25 cellular contexts compared by ENCODE assay signal in the genomic region with DNA sequence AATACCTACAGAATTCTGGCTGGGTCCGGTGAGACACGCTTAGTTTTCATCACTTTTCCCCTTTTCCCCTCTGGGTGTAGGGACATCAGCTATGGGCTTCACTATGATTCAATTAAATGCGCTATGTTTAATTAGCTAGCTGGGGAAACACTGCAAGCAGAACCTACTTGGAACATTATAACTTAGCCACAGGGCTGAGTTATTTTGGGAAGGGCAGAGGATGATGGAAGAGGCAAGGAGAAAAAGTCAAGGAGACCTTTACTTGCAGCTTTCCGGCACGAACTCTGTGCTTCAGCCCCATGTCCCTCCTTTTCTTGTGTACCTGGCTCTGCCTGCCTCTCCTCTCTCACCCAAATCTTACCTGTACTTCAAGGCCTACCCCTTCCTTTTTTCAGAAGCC.
A peak's percentile ranks its signal among the peaks of the same experiment; 100 is the strongest.
DNase-seq lines count a peak whose midpoint lies in the region; ATAC-seq and TF ChIP-seq lines count a peak whose summit lies in the region.
"Had no signal": no experiment of that assay in that cellular context is flagged by ENCODE, and none has a peak within 500 bp of the region (broad histone marks: within the 10 kb centered on the region; RNA-seq: fewer than 3 reads in every experiment).

No MANE protein-coding gene starts in this region.

- H3K9me3 ChIP-seq in heart left ventricle = no peaks in the 10 kb centered on the region
- no peaks in the 10 kb centered on the region for H3K9me3 ChIP-seq in right atrium auricular region
- no peaks in the 10 kb centered on the region for H3K9me3 ChIP-seq in A673 (ENCODE audit: low read depth, low read length, poor library complexity, severe bottlenecking)
- H3K9me3 ChIP-seq: A549, BE2C, BLaER1 had no signal

- ATAC-seq in heart left ventricle (peak in 3 of 4 donors; percentile 37 to 72 (median 44)), HG02571 (IDR thresholded peaks at IDR 0.05; ENCODE audit: unreplicated experiment) (no peak)
- ATAC-seq: A549, GM12878 had no signal

- POLR2A ChIA-PET in A673 (lab: Charles Lee; ENCODE audit: low non-redundant PET) = no interaction called here

- H3K4me3 ChIP-seq in heart left ventricle (no peak overlapping the region), right atrium auricular region (no peak overlapping the region), A673 (ENCODE audit: low read depth, low read length, poor library complexity, severe bottlenecking) (no peak overlapping the region)
- H3K4me3 ChIP-seq: A549, BLaER1, GM12878 had no signal

- intact Hi-C loops in heart left ventricle (cut with DNase I) (no loop called here), A673 (cut with micrococcal nuclease; ENCODE audit: unreplicated experiment) (no loop called here)

- no peak for TF ChIP-seq CTCF in heart left ventricle (IDR thresholded peaks at IDR 0.05)
- no peak for TF ChIP-seq CTCF in right atrium auricular region (IDR thresholded peaks at IDR 0.05)
- no peak for TF ChIP-seq CTCF in A673 (conservative IDR thresholded peaks at IDR 0.05; ENCODE audit: low read depth, low read length)

- peak; percentile 8 for DNase-seq in NCI-H748 (lab: John Stamatoyannopoulos, UW; ENCODE audit: unreplicated experiment)
- no peak for DNase-seq in NCI-H748 treated with DMSO at 0.1 percent for 48 hours (lab: John Stamatoyannopoulos, UW)
- no peak for DNase-seq in heart left ventricle
- DNase-seq in right atrium auricular region (ENCODE audit: low spot score) = no peak
- no peak for DNase-seq in A673 (ENCODE audit: low spot score)
- DNase-seq in NCI-H69 (lab: John Stamatoyannopoulos, UW) = peak; percentile 54
- DNase-seq: ACHN; BE2C; C1 segment of cervical spinal cord; CD4-positive, alpha-beta memory T cell; CD4-positive, CD25-positive, alpha-beta regulatory T cell; CD8-positive, alpha-beta memory T cell; COR-L47; DMS 273 treated with DMSO at 0.1 percent for 48 hours; DMS153; DMS53; DMS79; DND-41; EL; GDM1 had no signal

- no peaks in the 10 kb centered on the region for H3K27me3 ChIP-seq in heart left ventricle
- H3K27me3 ChIP-seq in right atrium auricular region = no peaks in the 10 kb centered on the region
- no peaks in the 10 kb centered on the region for H3K27me3 ChIP-seq in A673 (replicated peaks; ENCODE audit: insufficient read depth, low read depth, low read length, poor library complexity)
- H3K27me3 ChIP-seq: BE2C, BLaER1 had no signal

- H3K36me3 ChIP-seq in heart left ventricle (no peaks in the 10 kb centered on the region), right atrium auricular region (no peaks in the 10 kb centered on the region), A673 (ENCODE audit: insufficient read depth, low read length, poor library complexity, severe bottlenecking) (no peaks in the 10 kb centered on the region)
- H3K36me3 ChIP-seq: BE2C, BLaER1 had no signal

- no peak for TF ChIP-seq POLR2A in heart left ventricle (IDR thresholded peaks at IDR 0.05)

- H3K27ac ChIP-seq in heart left ventricle = no peak overlapping the region
- no peak overlapping the region for H3K27ac ChIP-seq in right atrium auricular region
- peak overlapping the region; percentile 54 for H3K27ac ChIP-seq in A673 (ENCODE audit: low read depth, low read length, poor library complexity, severe bottlenecking)
- H3K27ac ChIP-seq: 22Rv1, A549, BLaER1 had no signal

- no TSS peak for BruUV-seq in A673 (replicated peaks; lab: Mats Ljungman, UMichigan)

- H3K4me1 ChIP-seq in heart left ventricle (peaks cover 0 to 9% (median 0%) of the 10 kb centered on the region in 12 donors), right atrium auricular region (no peaks in the 10 kb centered on the region), A673 (ENCODE audit: insufficient read depth, low read length, poor library complexity, severe bottlenecking) (no peaks in the 10 kb centered on the region)
- H3K4me1 ChIP-seq: A549, BE2C, BLaER1 had no signal

- CTCF ChIA-PET in A673 (lab: Charles Lee) = no interaction called here

- 74 to 83% (median 76%) methylated on average over 5 of the region's 5 CpGs for WGBS in heart left ventricle, 4 donors

Comparison
In these comparisons a context has a peak if more than half of its experiments do, and no peak if none do; other contexts are left out.
1. DNase-seq: peak in NCI-H748 (single experiment) and NCI-H69 (single experiment); none in NCI-H748 treated with DMSO at 0.1 percent for 48 hours (single experiment), heart left ventricle (0 of 5), right atrium auricular region (single experiment) and A673 (single experiment).